In the genomic region with DNA sequence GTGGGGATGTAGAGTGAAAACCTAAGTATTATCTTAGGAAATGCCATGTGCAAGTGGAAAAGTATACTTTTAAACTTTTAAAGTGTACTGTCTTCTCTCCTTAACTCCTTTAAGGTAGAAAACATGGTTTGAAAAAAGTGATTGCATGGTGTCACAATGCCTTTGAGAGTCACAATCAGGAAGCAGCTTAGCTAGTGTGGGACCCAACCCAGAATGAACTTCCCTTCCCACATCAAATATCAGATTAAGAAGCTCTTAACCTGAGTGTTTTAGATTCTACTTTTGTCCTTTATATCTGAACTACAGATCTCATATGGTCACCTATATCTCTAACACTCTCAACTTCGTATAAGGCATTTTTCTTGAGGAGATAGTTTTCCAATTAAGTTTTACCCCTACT, we compare ENCODE assay signal across 31 cellular contexts.
"Had no signal": no experiment of that assay in that cellular context is flagged by ENCODE, and none has a peak within 500 bp of the region (broad histone marks: within the 10 kb centered on the region; RNA-seq: fewer than 3 reads in every experiment).

No MANE protein-coding gene starts in this region.

- H3K4me3 Mint-ChIP-seq: activated B cell treated with CpG ODN at 0.5 μM for 24 hours; activated CD4-positive, alpha-beta memory T cell treated with anti-CD3 and anti-CD28 coated beads for 36 hours; activated CD4-positive, alpha-beta T cell treated with anti-CD3 and anti-CD28 coated beads, Interleukin-2, amount 10 ng/mL, durations not matched to agents 24 days and 14 days; activated CD8-positive, alpha-beta memory T cell treated with anti-CD3 and anti-CD28 coated beads, Interleukin-2, amount 10 ng/mL, durations not matched to agents 7 days and 5 days; activated CD8-positive, alpha-beta T cell treated with anti-CD3 and anti-CD28 coated beads, Interleukin-2, amount 10 ng/mL, durations not matched to agents 7 days and 5 days; activated naive CD4-positive, alpha-beta T cell treated with anti-CD3 and anti-CD28 coated beads, Interleukin-2, amount 50 U/mL, for 24 hours; activated T-helper 1 cell treated with anti-CD3 and anti-CD28 coated beads, Interleukin-12 subunit alpha, Interleukin-12 subunit beta, Interleukin-2, Interleukin-4 antibody, amounts not matched to agents 30 ng/mL and 10 ng/mL and 1 ng/mL, durations not matched to agents 14 hours and 24 hours and 36 hours; central memory CD8-positive, alpha-beta T cell; dendritic cell treated with granulocyte-macrophage colony-stimulating factor and Interleukin-4, amounts not matched to agents 40 ng/mL and 50 ng/mL, for 4 days; endodermal cell; T-helper 17 cell; T-helper 2 cell treated with Interferon-gamma antibody and Interleukin-4, amounts not matched to agents 5 μg/mL and 100 μg/mL, for 36 hours had no signal

- H3K9me3 Mint-ChIP-seq: activated B cell treated with CpG ODN at 0.5 μM for 24 hours; activated CD4-positive, alpha-beta memory T cell treated with anti-CD3 and anti-CD28 coated beads for 36 hours; activated naive CD4-positive, alpha-beta T cell treated with anti-CD3 and anti-CD28 coated beads, Interleukin-2, amount 50 U/mL, for 24 hours; activated T-helper 1 cell treated with anti-CD3 and anti-CD28 coated beads, Interleukin-12 subunit alpha, Interleukin-12 subunit beta, Interleukin-2, Interleukin-4 antibody, amounts not matched to agents 30 ng/mL and 10 ng/mL and 1 ng/mL, durations not matched to agents 14 hours and 24 hours and 36 hours; central memory CD8-positive, alpha-beta T cell; dendritic cell treated with granulocyte-macrophage colony-stimulating factor and Interleukin-4, amounts not matched to agents 40 ng/mL and 50 ng/mL, for 4 days; endodermal cell; T-helper 2 cell treated with Interferon-gamma antibody and Interleukin-4, amounts not matched to agents 5 μg/mL and 100 μg/mL, for 36 hours had no signal

- H3K27ac ChIP-seq: brain microvascular endothelial cell, coronary artery, dorsolateral prefrontal cortex, foreskin keratinocyte, gastrocnemius medialis, heart left ventricle, WERI-Rb-1 had no signal

- H3K4me1 ChIP-seq: foreskin keratinocyte, gastrocnemius medialis, heart left ventricle had no signal

- H3K27me3 Mint-ChIP-seq: activated B cell treated with CpG ODN at 0.5 μM for 24 hours; activated CD4-positive, alpha-beta memory T cell treated with anti-CD3 and anti-CD28 coated beads for 36 hours; activated CD4-positive, alpha-beta T cell treated with anti-CD3 and anti-CD28 coated beads, Interleukin-2, amount 10 ng/mL, durations not matched to agents 24 days and 14 days; activated CD8-positive, alpha-beta memory T cell treated with anti-CD3 and anti-CD28 coated beads, Interleukin-2, amount 10 ng/mL, durations not matched to agents 7 days and 5 days; activated naive CD4-positive, alpha-beta T cell treated with anti-CD3 and anti-CD28 coated beads, Interleukin-2, amount 50 U/mL, for 24 hours; central memory CD8-positive, alpha-beta T cell; dendritic cell treated with granulocyte-macrophage colony-stimulating factor and Interleukin-4, amounts not matched to agents 40 ng/mL and 50 ng/mL, for 4 days; T-helper 17 cell had no signal

- H3K4me1 Mint-ChIP-seq: activated B cell treated with CpG ODN at 0.5 μM for 24 hours; activated CD4-positive, alpha-beta T cell treated with anti-CD3 and anti-CD28 coated beads, Interleukin-2, amount 10 ng/mL, durations not matched to agents 24 days and 14 days; activated CD8-positive, alpha-beta memory T cell treated with anti-CD3 and anti-CD28 coated beads, Interleukin-2, amount 10 ng/mL, durations not matched to agents 7 days and 5 days; endodermal cell; T-helper 17 cell had no signal

- H3K36me3 ChIP-seq: brain microvascular endothelial cell, gastrocnemius medialis, heart left ventricle, WERI-Rb-1 had no signal

- H3K4me3 ChIP-seq: coronary artery, dorsolateral prefrontal cortex, gastrocnemius medialis, heart left ventricle had no signal

- H3K27me3 ChIP-seq: brain microvascular endothelial cell, dorsolateral prefrontal cortex, foreskin keratinocyte, gastrocnemius medialis, heart left ventricle had no signal

- DNase-seq: activated B cell treated with CpG ODN at 0.5 μM for 24 hours; activated CD4-positive, alpha-beta memory T cell treated with anti-CD3 and anti-CD28 coated beads for 36 hours; activated CD4-positive, alpha-beta T cell treated with anti-CD3 and anti-CD28 coated beads, Interleukin-2, amount 10 ng/mL, durations not matched to agents 24 days and 14 days; activated CD8-positive, alpha-beta memory T cell treated with anti-CD3 and anti-CD28 coated beads, Interleukin-2, amount 10 ng/mL, durations not matched to agents 7 days and 5 days; activated CD8-positive, alpha-beta memory T cell treated with anti-CD3 and anti-CD28 coated beads, Interleukin-2, amount 50 U/mL, for 4 hours; activated CD8-positive, alpha-beta T cell treated with anti-CD3 and anti-CD28 coated beads, Interleukin-2, amount 10 ng/mL, durations not matched to agents 7 days and 5 days; activated effector memory CD4-positive, alpha-beta T cell treated with anti-CD3 and anti-CD28 coated beads, Interleukin-2, amount 50 U/mL, for 16 hours; activated T-cell treated with anti-CD3 and anti-CD28 coated beads, Interleukin-2, amount 50 U/mL, for 1 hour; activated T-cell treated with anti-CD3 and anti-CD28 coated beads, Interleukin-2, amount 50 U/mL, for 48 hours; anterior cingulate cortex; brain microvascular endothelial cell; dorsolateral prefrontal cortex; effector memory CD4-positive, alpha-beta T cell; endodermal cell; foreskin keratinocyte; gastrocnemius medialis; glutamatergic neuron; heart left ventricle; T-helper 1 cell; T-helper 17 cell; T1000; WERI-Rb-1 had no signal

- H3K27ac Mint-ChIP-seq: activated B cell treated with CpG ODN at 0.5 μM for 24 hours; activated CD4-positive, alpha-beta memory T cell treated with anti-CD3 and anti-CD28 coated beads for 36 hours; activated CD4-positive, alpha-beta T cell treated with anti-CD3 and anti-CD28 coated beads, Interleukin-2, amount 10 ng/mL, durations not matched to agents 24 days and 14 days; activated CD8-positive, alpha-beta memory T cell treated with anti-CD3 and anti-CD28 coated beads, Interleukin-2, amount 10 ng/mL, durations not matched to agents 7 days and 5 days; activated CD8-positive, alpha-beta T cell treated with anti-CD3 and anti-CD28 coated beads, Interleukin-2, amount 10 ng/mL, durations not matched to agents 7 days and 5 days; activated T-helper 1 cell treated with anti-CD3 and anti-CD28 coated beads, Interleukin-12 subunit alpha, Interleukin-12 subunit beta, Interleukin-2, Interleukin-4 antibody, amounts not matched to agents 30 ng/mL and 10 ng/mL and 1 ng/mL, durations not matched to agents 14 hours and 24 hours and 36 hours; activated T-helper 2 cell treated with anti-CD3 and anti-CD28 coated beads, Interferon-gamma antibody, Interleukin-2, Interleukin-4, amounts not matched to agents 10 μg/mL and 5 μg/mL and 100 μg/mL, durations not matched to agents 14 hours and 24 hours and 36 hours; dendritic cell treated with granulocyte-macrophage colony-stimulating factor and Interleukin-4, amounts not matched to agents 40 ng/mL and 50 ng/mL, for 4 days; endodermal cell; T-helper 17 cell; T-helper 2 cell treated with Interferon-gamma antibody and Interleukin-4, amounts not matched to agents 5 μg/mL and 100 μg/mL, for 36 hours had no signal

- H3K9me3 ChIP-seq: gastrocnemius medialis, heart left ventricle had no signal

- ATAC-seq: activated CD4-positive, CD25-positive, alpha-beta regulatory T cell treated with anti-CD3 and anti-CD28 coated beads, Interleukin-2, amount 50 U/mL, for 24 hours; activated CD8-positive, alpha-beta memory T cell treated with anti-CD3 and anti-CD28 coated beads, Interleukin-2, amount 10 ng/mL, durations not matched to agents 7 days and 5 days; activated CD8-positive, alpha-beta T cell treated with anti-CD3 and anti-CD28 coated beads, Interleukin-2, amount 10 ng/mL, durations not matched to agents 7 days and 5 days; esophagus mucosa; foreskin keratinocyte; gastrocnemius medialis; heart left ventricle; T-helper 17 cell had no signal
